ENCODE assay signal across 1 cellular context in the genomic region with DNA sequence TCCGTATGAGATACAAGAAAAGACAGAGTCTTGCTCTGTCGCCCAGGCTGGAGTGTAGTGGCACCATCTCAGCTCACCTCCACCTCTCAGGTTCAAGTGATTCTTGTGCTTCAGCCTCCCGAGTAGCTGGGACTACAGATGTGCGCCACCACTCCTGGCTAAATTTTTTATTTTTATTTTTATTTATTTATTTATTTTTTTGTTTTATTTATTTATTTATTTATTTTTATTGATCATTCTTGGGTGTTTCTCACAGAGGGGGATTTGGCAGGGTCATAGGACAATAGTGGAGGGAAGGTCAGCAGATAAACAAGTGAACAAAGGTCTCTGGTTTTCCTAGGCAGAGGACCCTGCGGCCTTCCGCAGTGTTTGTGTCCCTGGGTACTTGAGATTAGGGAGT.
TF ChIP-seq lines count a peak whose summit lies in the region.

No MANE protein-coding gene starts in this region.

TF ChIP-seq in HEK293, 187 proteins besides CTCF, POLR2A, EP300 and RAD21 (continued from another document):
- TF ChIP-seq, protein P1, sequence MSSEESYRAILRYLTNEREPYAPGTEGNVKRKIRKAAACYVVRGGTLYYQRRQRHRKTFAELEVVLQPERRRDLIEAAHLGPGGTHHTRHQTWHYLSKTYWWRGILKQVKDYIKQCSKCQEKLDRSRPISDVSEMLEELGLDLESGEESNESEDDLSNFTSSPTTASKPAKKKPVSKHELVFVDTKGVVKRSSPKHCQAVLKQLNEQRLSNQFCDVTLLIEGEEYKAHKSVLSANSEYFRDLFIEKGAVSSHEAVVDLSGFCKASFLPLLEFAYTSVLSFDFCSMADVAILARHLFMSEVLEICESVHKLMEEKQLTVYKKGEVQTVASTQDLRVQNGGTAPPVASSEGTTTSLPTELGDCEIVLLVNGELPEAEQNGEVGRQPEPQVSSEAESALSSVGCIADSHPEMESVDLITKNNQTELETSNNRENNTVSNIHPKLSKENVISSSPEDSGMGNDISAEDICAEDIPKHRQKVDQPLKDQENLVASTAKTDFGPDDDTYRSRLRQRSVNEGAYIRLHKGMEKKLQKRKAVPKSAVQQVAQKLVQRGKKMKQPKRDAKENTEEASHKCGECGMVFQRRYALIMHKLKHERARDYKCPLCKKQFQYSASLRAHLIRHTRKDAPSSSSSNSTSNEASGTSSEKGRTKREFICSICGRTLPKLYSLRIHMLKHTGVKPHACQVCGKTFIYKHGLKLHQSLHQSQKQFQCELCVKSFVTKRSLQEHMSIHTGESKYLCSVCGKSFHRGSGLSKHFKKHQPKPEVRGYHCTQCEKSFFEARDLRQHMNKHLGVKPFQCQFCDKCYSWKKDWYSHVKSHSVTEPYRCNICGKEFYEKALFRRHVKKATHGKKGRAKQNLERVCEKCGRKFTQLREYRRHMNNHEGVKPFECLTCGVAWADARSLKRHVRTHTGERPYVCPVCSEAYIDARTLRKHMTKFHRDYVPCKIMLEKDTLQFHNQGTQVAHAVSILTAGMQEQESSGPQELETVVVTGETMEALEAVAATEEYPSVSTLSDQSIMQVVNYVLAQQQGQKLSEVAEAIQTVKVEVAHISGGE (tag by site-specific recombination; conservative IDR thresholded peaks at IDR 0.05; ENCODE audit: low read depth): peak; percentile 61
- TF ChIP-seq ZNF555 (tag by site-specific recombination; conservative IDR thresholded peaks at IDR 0.05) (peak; percentile 36; the same call in 1 of the 2 replicates), ZNF426 (tag by site-specific recombination; IDR thresholded peaks at IDR 0.05) (peak; percentile 54)
